In genomic region chr12:130881046-130881445, GRCh38 we compare ENCODE assay signal across 18 cellular contexts. TPM values are rescaled to one million over a fixed set of nuclear protein-coding genes. Genes with fewer than 3 reads are reported as not detected.
DNase-seq lines count a peak whose midpoint lies in the region; ATAC-seq, FAIRE-seq and TF ChIP-seq lines count a peak whose summit lies in the region.
"Had no signal": no experiment of that assay in that cellular context is flagged by ENCODE, and none has a peak within 500 bp of the region (broad histone marks: within the 10 kb centered on the region; RNA-seq: fewer than 3 reads in every experiment).

No MANE protein-coding gene starts in this region.

- no TSS peak for BruUV-seq in PC-9 (replicated peaks; lab: Mats Ljungman, UMichigan)

- no peaks in the 10 kb centered on the region for H3K9me3 ChIP-seq in GM23248 (ENCODE audit: low read depth)
- H3K9me3 ChIP-seq in astrocyte (ENCODE audit: insufficient read depth, low read depth, low read length): no peaks in the 10 kb centered on the region
- no peaks in the 10 kb centered on the region for H3K9me3 ChIP-seq in neural cell (ENCODE audit: low read length)
- no peaks in the 10 kb centered on the region for H3K9me3 ChIP-seq in PC-9 (ENCODE audit: insufficient read depth, low read depth)
- H3K9me3 ChIP-seq: tibial nerve had no signal

- H3K36me3 ChIP-seq in GM23248 (ENCODE audit: low read depth): peaks cover 13% of the 10 kb centered on the region
- H3K36me3 ChIP-seq in astrocyte (ENCODE audit: insufficient read depth, low read length): peaks cover 12% of the 10 kb centered on the region
- peaks cover 3% of the 10 kb centered on the region for H3K36me3 ChIP-seq in neural cell (ENCODE audit: insufficient read depth, low read length)
- peaks cover 14% of the 10 kb centered on the region for H3K36me3 ChIP-seq in PC-9 (ENCODE audit: low read depth)

- no peak for DNase-seq in activated CD4-positive, alpha-beta T cell treated with anti-CD3 and anti-CD28 coated beads, Interleukin-2, amount 10 ng/mL, durations not matched to agents 7 days and 5 days
- DNase-seq in activated CD4-positive, alpha-beta T cell treated with anti-CD3 and anti-CD28 coated beads for 1 hour: no peak
- DNase-seq in GM23248: no peak
- DNase-seq in astrocyte (ENCODE audit: low read depth): no peak
- no peak for DNase-seq in PC-9
- no peak for DNase-seq in SKM-1 treated with dmso at 0.1 percent for 144 hours (lab: John Stamatoyannopoulos, UW; ENCODE audit: unreplicated experiment)
- DNase-seq: DMS53, hypothalamus, kidney, mammary epithelial cell, NCI-H2171 had no signal

- no peak for ATAC-seq in HG03354 (IDR thresholded peaks at IDR 0.05; ENCODE audit: poor library complexity, severe bottlenecking, unreplicated experiment)

- H3K9me2 ChIP-seq in GM23248 (ENCODE audit: insufficient read depth) (no peaks in the 10 kb centered on the region), neural cell (ENCODE audit: insufficient read depth, low read length) (no peaks in the 10 kb centered on the region), PC-9 (ENCODE audit: insufficient read depth) (no peaks in the 10 kb centered on the region)

- CTCF ChIA-PET in activated CD4-positive, alpha-beta T cell treated with anti-CD3 and anti-CD28 coated beads, Interleukin-2, amount 10 ng/mL, durations not matched to agents 7 days and 5 days (lab: Charles Lee): no interaction called here
- CTCF ChIA-PET in PC-9 (lab: Charles Lee): no interaction called here

- no peaks in the 10 kb centered on the region for H3K27me3 Mint-ChIP-seq in activated CD4-positive, alpha-beta T cell treated with anti-CD3 and anti-CD28 coated beads, Interleukin-2, amount 10 ng/mL, durations not matched to agents 7 days and 5 days
- H3K27me3 Mint-ChIP-seq in astrocyte (ENCODE audit: low read depth, unreplicated experiment): no peaks in the 10 kb centered on the region
- H3K27me3 Mint-ChIP-seq: activated CD4-positive, alpha-beta memory T cell treated with anti-CD3 and anti-CD28 coated beads for 36 hours had no signal

- H3K4me1 Mint-ChIP-seq in activated CD4-positive, alpha-beta T cell treated with anti-CD3 and anti-CD28 coated beads, Interleukin-2, amount 10 ng/mL, durations not matched to agents 7 days and 5 days: peaks cover 36% of the 10 kb centered on the region
- H3K4me1 Mint-ChIP-seq in astrocyte (ENCODE audit: low read depth, unreplicated experiment): peaks cover under 1% of the 10 kb centered on the region

- POLR2A ChIA-PET in activated CD4-positive, alpha-beta T cell treated with anti-CD3 and anti-CD28 coated beads, Interleukin-2, amount 10 ng/mL, durations not matched to agents 7 days and 5 days (lab: Charles Lee): no interaction called here
- POLR2A ChIA-PET in PC-9 (lab: Charles Lee; ENCODE audit: unreplicated experiment): no interaction called here

- no peak overlapping the region; the same call in 1 of the 2 replicates for H3K4me3 ChIP-seq in GM23248
- H3K4me3 ChIP-seq in astrocyte (ENCODE audit: insufficient read depth, low read depth, low read length): no peak overlapping the region
- H3K4me3 ChIP-seq in neural cell (ENCODE audit: low read length): peak overlapping the region; percentile 54
- no peak overlapping the region for H3K4me3 ChIP-seq in PC-9

- H3K9me3 Mint-ChIP-seq in activated CD4-positive, alpha-beta T cell treated with anti-CD3 and anti-CD28 coated beads, Interleukin-2, amount 10 ng/mL, durations not matched to agents 7 days and 5 days: no peaks in the 10 kb centered on the region
- H3K9me3 Mint-ChIP-seq in astrocyte (ENCODE audit: unreplicated experiment): no peaks in the 10 kb centered on the region
- H3K9me3 Mint-ChIP-seq: activated CD4-positive, alpha-beta memory T cell treated with anti-CD3 and anti-CD28 coated beads for 36 hours had no signal

- TF ChIP-seq EP300 in neural cell (conservative IDR thresholded peaks at IDR 0.05; ENCODE audit: poor library complexity, severe bottlenecking): no peak

- peak overlapping the region; percentile 85 for H3K27ac Mint-ChIP-seq in activated CD4-positive, alpha-beta T cell treated with anti-CD3 and anti-CD28 coated beads, Interleukin-2, amount 10 ng/mL, durations not matched to agents 7 days and 5 days
- H3K27ac Mint-ChIP-seq in astrocyte (ENCODE audit: unreplicated experiment): peak overlapping the region; percentile 29
- H3K27ac Mint-ChIP-seq: activated CD4-positive, alpha-beta memory T cell treated with anti-CD3 and anti-CD28 coated beads for 36 hours had no signal

- TF ChIP-seq RAD21 in neural cell (conservative IDR thresholded peaks at IDR 0.05): no peak

- peaks cover 27% of the 10 kb centered on the region for H3F3A ChIP-seq in GM23248 (ENCODE audit: insufficient read depth)
- H3F3A ChIP-seq in neural cell (ENCODE audit: insufficient read depth, low read length, poor library complexity, severe bottlenecking): no peaks in the 10 kb centered on the region
- peaks cover 26% of the 10 kb centered on the region for H3F3A ChIP-seq in PC-9 (ENCODE audit: insufficient read depth, low read depth)

- TF ChIP-seq CTCF in astrocyte (IDR thresholded peaks at IDR 0.05; ENCODE audit: insufficient read depth, low read depth, low read length): no peak
- TF ChIP-seq CTCF in neural cell (IDR thresholded peaks at IDR 0.05; ENCODE audit: poor library complexity, severe bottlenecking): no peak
- no peak for TF ChIP-seq CTCF in PC-9 (conservative IDR thresholded peaks at IDR 0.05)

- no peak for FAIRE-seq in astrocyte (lab: Jason Lieb, UNC)
- FAIRE-seq: A204.1, endometrium, kidney had no signal

- H3K4me3 Mint-ChIP-seq in activated CD4-positive, alpha-beta T cell treated with anti-CD3 and anti-CD28 coated beads, Interleukin-2, amount 10 ng/mL, durations not matched to agents 7 days and 5 days: no peak overlapping the region
- H3K4me3 Mint-ChIP-seq in astrocyte (ENCODE audit: unreplicated experiment): no peak overlapping the region

- no peaks in the 10 kb centered on the region for H3K27me3 ChIP-seq in GM23248 (replicated peaks; ENCODE audit: insufficient read depth)
- H3K27me3 ChIP-seq in astrocyte (ENCODE audit: insufficient read depth, low read length): no peaks in the 10 kb centered on the region
- H3K27me3 ChIP-seq in neural cell (ENCODE audit: insufficient read depth, low read depth, low read length): no peaks in the 10 kb centered on the region
- H3K27me3 ChIP-seq in PC-9 (ENCODE audit: insufficient read depth, low read depth): peaks cover 11% of the 10 kb centered on the region
- H3K27me3 ChIP-seq: tibial nerve had no signal

- no peak overlapping the region for H3K9ac ChIP-seq in GM23248
- H3K9ac ChIP-seq in astrocyte (ENCODE audit: low read length): no peak overlapping the region
- H3K9ac ChIP-seq in neural cell (ENCODE audit: low read length): no peak overlapping the region

- H3K79me2 ChIP-seq in GM23248 (ENCODE audit: insufficient read depth): no peaks in the 10 kb centered on the region
- H3K79me2 ChIP-seq in astrocyte (ENCODE audit: insufficient read depth, low read length): no peaks in the 10 kb centered on the region
- H3K79me2 ChIP-seq in neural cell (replicated peaks; ENCODE audit: insufficient read depth, low read length): no peaks in the 10 kb centered on the region
- no peaks in the 10 kb centered on the region for H3K79me2 ChIP-seq in PC-9 (ENCODE audit: low read depth)

- no peak overlapping the region for H3K4me2 ChIP-seq in GM23248 (ENCODE audit: unreplicated experiment)
- H3K4me2 ChIP-seq in astrocyte (ENCODE audit: low read length): no peak overlapping the region
- H3K4me2 ChIP-seq in neural cell (ENCODE audit: low read length): no peak overlapping the region
- no peak overlapping the region for H3K4me2 ChIP-seq in PC-9

- H2AFZ ChIP-seq in GM23248 (peak overlapping the region; percentile 82), astrocyte (ENCODE audit: low read depth, low read length) (no peak overlapping the region), neural cell (ENCODE audit: low read depth, low read length) (no peak overlapping the region), PC-9 (no peak overlapping the region)

- H3K4me1 ChIP-seq in GM23248 (ENCODE audit: insufficient read depth) (no peaks in the 10 kb centered on the region), astrocyte (ENCODE audit: insufficient read depth, low read length) (no peaks in the 10 kb centered on the region), PC-9 (replicated peaks; ENCODE audit: insufficient read depth) (no peaks in the 10 kb centered on the region)

- 0 out of 2 replicates have a peak, but pooled peaks cover 3% of the 10 kb centered on the region for H4K20me1 ChIP-seq in GM23248 (ENCODE audit: insufficient read depth)
- H4K20me1 ChIP-seq in astrocyte (ENCODE audit: insufficient read depth, low read length): peaks cover 34% of the 10 kb centered on the region
- H4K20me1 ChIP-seq in neural cell (ENCODE audit: insufficient read depth): no peaks in the 10 kb centered on the region
- peaks cover 19% of the 10 kb centered on the region for H4K20me1 ChIP-seq in PC-9 (ENCODE audit: insufficient read depth)

- H3K36me3 Mint-ChIP-seq in activated CD4-positive, alpha-beta T cell treated with anti-CD3 and anti-CD28 coated beads, Interleukin-2, amount 10 ng/mL, durations not matched to agents 7 days and 5 days (ENCODE audit: low read depth): peaks cover 21% of the 10 kb centered on the region
- H3K36me3 Mint-ChIP-seq in astrocyte (ENCODE audit: low read depth, unreplicated experiment): peaks cover 6% of the 10 kb centered on the region

- 71 to 72% methylated on average over 5 of the region's 5 CpGs for WGBS in GM23248 (ENCODE audit: low coverage in 1 of 2, low lambda C conversion rate in 2 of 2, missing lambda C conversion rate in 2 of 2), 2 experiments

- intact Hi-C loops in PC-9 (cut with micrococcal nuclease; ENCODE audit: unreplicated experiment): no loop called here

- in situ Hi-C loops in GM23248 (cut with MboI): no loop called here

- H3K27ac ChIP-seq in GM23248 (no peak overlapping the region), astrocyte (ENCODE audit: low read depth, low read length) (no peak overlapping the region), neural cell (ENCODE audit: low read length) (no peak overlapping the region), PC-9 (no peak overlapping the region)
- H3K27ac ChIP-seq: C4-2B had no signal

TF ChIP-seq in neural cell, 6 proteins besides CTCF, POLR2A, EP300 and RAD21 (continues in another document):
- no peak for TF ChIP-seq POLR2AphosphoS5 (IDR thresholded peaks at IDR 0.05)

RNA-seq across cellular contexts. Expression of gene RAN, which starts 9.2 kb away (rescaled TPM):
- total RNA-seq in activated CD4-positive, alpha-beta T cell treated with anti-CD3 and anti-CD28 coated beads, Interleukin-2, amount 10 ng/mL, durations not matched to agents 7 days and 5 days: 1,000 to 10,000 TPM; 1,033 to 1,124 TPM
- total RNA-seq in GM23248 (2014; rRNA removed; shearing (Covaris generic)): 389 and 541 TPM in 2 replicates
- polyA plus RNA-seq in GM23248 (2016; fragmentation: Nextera tagmentation; extraction: Ambion mirVana) (1,090 and 1,115 TPM in 2 replicates), neural cell (579 and 616 TPM in 2 replicates)
- total RNA-seq in astrocyte (795 and 872 TPM in 2 replicates), PC-9 (2021) (894 and 1,079 TPM in 2 replicates)
- polyA minus RNA-seq in neural cell: 316 and 334 TPM in 2 replicates

RNA-seq across cellular contexts. Expression of gene STX2, which starts 42.0 kb away (rescaled TPM):
- 10 to 100 TPM; 23.2 to 25.5 TPM for total RNA-seq in activated CD4-positive, alpha-beta T cell treated with anti-CD3 and anti-CD28 coated beads, Interleukin-2, amount 10 ng/mL, durations not matched to agents 7 days and 5 days
- total RNA-seq in GM23248 (2014; rRNA removed; shearing (Covaris generic)): 45.5 and 46.9 TPM in 2 replicates
- polyA plus RNA-seq in GM23248 (2016; fragmentation: Nextera tagmentation; extraction: Ambion mirVana) (28.9 and 30.1 TPM in 2 replicates), neural cell (58.4 and 67.0 TPM in 2 replicates)
- total RNA-seq in astrocyte (30.5 and 33.0 TPM in 2 replicates), PC-9 (2021) (8.2 and 9.7 TPM in 2 replicates)
- polyA minus RNA-seq in neural cell: 23.9 and 28.4 TPM in 2 replicates
